In the genomic region with DNA sequence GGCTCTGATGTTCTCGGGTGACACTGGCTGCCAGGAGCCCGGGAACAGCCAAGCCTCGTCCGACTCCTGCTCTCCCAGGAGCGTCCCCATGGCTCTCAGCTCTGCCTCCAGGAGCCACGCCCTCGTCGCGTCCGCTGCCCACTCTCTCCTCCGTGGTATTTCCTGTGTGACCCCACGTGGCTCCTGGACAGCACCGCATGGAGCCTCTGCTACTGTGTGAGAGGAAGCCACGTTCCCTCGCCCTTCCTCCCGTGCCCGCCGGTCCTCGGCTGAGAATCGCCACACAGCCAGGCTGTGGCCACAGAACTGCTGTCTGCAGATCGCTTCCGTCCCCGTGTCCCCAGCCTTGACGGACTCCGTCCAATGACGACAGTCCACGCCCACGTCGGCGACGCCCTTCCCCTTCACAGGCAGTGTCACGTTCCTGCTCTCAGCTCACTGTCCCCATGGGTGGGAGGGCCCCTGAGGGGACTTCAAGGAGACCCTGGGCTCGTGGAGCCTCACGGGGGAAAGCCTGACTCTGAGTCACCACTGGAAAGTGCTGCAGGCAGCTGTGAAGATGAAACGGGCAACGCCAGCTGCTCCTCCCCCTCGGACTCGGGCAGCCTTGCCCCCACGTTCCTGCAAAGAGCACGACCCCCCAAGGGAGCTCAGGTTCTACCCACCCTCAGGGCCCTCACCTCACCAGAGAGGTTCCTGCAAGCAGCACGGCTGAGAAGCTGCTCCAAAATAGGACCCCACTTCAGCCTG, we compare ENCODE assay signal across 12 cellular contexts.
A peak's percentile ranks its signal among the peaks of the same experiment; 100 is the strongest.
DNase-seq lines count a peak whose midpoint lies in the region; ATAC-seq and TF ChIP-seq lines count a peak whose summit lies in the region.
"Had no signal": no experiment of that assay in that cellular context is flagged by ENCODE, and none has a peak within 500 bp of the region (broad histone marks: within the 10 kb centered on the region; RNA-seq: fewer than 3 reads in every experiment).

No MANE protein-coding gene starts in this region.

- intact Hi-C loops in lower lobe of right lung (cut with DNase I) = no loop called here

- H3K9me3 ChIP-seq in BLaER1 treated with 17β-estradiol and CSF1 and Interleukin-3, amounts not matched to agents 10 nM and 100 nM (replicated peaks in 1 of 11) = peaks cover 3 to 14% (median 6%) of the 10 kb centered on the region in 11 experiments; a peak in 20 of 22 replicates
- H3K9me3 ChIP-seq in lower lobe of right lung = no peaks in the 10 kb centered on the region

- no peaks in the 10 kb centered on the region for H3K36me3 ChIP-seq in BLaER1 treated with 17β-estradiol and CSF1 and Interleukin-3, amounts not matched to agents 10 nM and 100 nM
- H3K36me3 ChIP-seq in H7 (replicated peaks; ENCODE audit: control insufficient read depth, insufficient read depth, low read length) = no peaks in the 10 kb centered on the region
- no peaks in the 10 kb centered on the region for H3K36me3 ChIP-seq in lower lobe of right lung

- peak overlapping the region in 7 of 11 experiments; percentile 15 to 45 (median 30); a peak in 8 of 22 replicates for H3K9ac ChIP-seq in BLaER1 treated with 17β-estradiol and CSF1 and Interleukin-3, amounts not matched to agents 10 nM and 100 nM

- peak overlapping the region; percentile 55 to 89 (median 78) for H3K4me2 ChIP-seq in BLaER1 treated with 17β-estradiol and CSF1 and Interleukin-3, amounts not matched to agents 10 nM and 100 nM

- peaks cover 0 to 3% (median 0%) of the 10 kb centered on the region in 11 experiments; a peak in 1 of 22 replicates for H3K27me3 ChIP-seq in BLaER1 treated with 17β-estradiol and CSF1 and Interleukin-3, amounts not matched to agents 10 nM and 100 nM
- H3K27me3 ChIP-seq in H7 (ENCODE audit: control insufficient read depth, insufficient read depth, low read length) (no peaks in the 10 kb centered on the region), lower lobe of right lung (ENCODE audit: low read depth) (peaks cover 60% of the 10 kb centered on the region)

- TF ChIP-seq CTCF in lower lobe of right lung (IDR thresholded peaks at IDR 0.05) = no peak

- H3K27ac ChIP-seq in BLaER1 treated with 17β-estradiol and CSF1 and Interleukin-3, amounts not matched to agents 10 nM and 100 nM = peak overlapping the region in 9 of 11 experiments; percentile 5 to 62 (median 48); a peak in 13 of 22 replicates
- H3K27ac ChIP-seq in lower lobe of right lung = no peak overlapping the region

- H3K4me1 ChIP-seq in BLaER1 treated with 17β-estradiol and CSF1 and Interleukin-3, amounts not matched to agents 10 nM and 100 nM = peaks cover 43 to 68% (median 50%) of the 10 kb centered on the region in 10 experiments
- H3K4me1 ChIP-seq in lower lobe of right lung = no peaks in the 10 kb centered on the region

- peaks cover 0 to 9% (median 0%) of the 10 kb centered on the region in 11 experiments; a peak in 2 of 22 replicates for H4K20me1 ChIP-seq in BLaER1 treated with 17β-estradiol and CSF1 and Interleukin-3, amounts not matched to agents 10 nM and 100 nM

- peak; percentile 49 for DNase-seq in H7
- DNase-seq in SW480 (ENCODE audit: low spot score) = peak; percentile 69
- DNase-seq in lower lobe of right lung = peak; percentile 51
- DNase-seq in dedifferentiated amniotic fluid mesenchymal stem cell (ENCODE audit: extremely low spot score) = no peak
- DNase-seq in 8988T = no peak
- DNase-seq: activated B cell treated with CpG ODN at 0.5 μM for 24 hours; stimulated activated CD4-positive, alpha-beta T cell treated with anti-CD3 and anti-CD28 coated beads, Interleukin-1b, Interleukin-23, amount 100 ng/mL, for 48 hours; substantia nigra had no signal

- H3K4me3 ChIP-seq in BLaER1 treated with 17β-estradiol and CSF1 and Interleukin-3, amounts not matched to agents 10 nM and 100 nM = peak overlapping the region in 5 of 10 experiments; percentile 3 to 36 (median 18); a peak in 5 of 20 replicates
- H3K4me3 ChIP-seq in H7 (ENCODE audit: insufficient read depth, low read depth, low read length) (no peak overlapping the region), lower lobe of right lung (peak overlapping the region; percentile 11)

- ATAC-seq in lower lobe of right lung (no peak), HG03175 (IDR thresholded peaks at IDR 0.05; ENCODE audit: unreplicated experiment) (no peak), GM19023 (IDR thresholded peaks at IDR 0.05; ENCODE audit: unreplicated experiment) (no peak)
- ATAC-seq: CD8-positive, alpha-beta T cell had no signal

Comparison
In these comparisons a context has a peak if more than half of its experiments do, and no peak if none do; other contexts are left out.
1. DNase-seq: peak in H7 (single experiment), SW480 (single experiment) and lower lobe of right lung (single experiment); none in dedifferentiated amniotic fluid mesenchymal stem cell (single experiment) and 8988T (single experiment).